Comparison of ENCODE assay signal across 1 cellular context in genomic region chr4:139689093-139689722, GRCh38.
TF ChIP-seq lines count a peak whose summit lies in the region.

No MANE protein-coding gene starts in this region.

TF ChIP-seq in HepG2, 621 proteins besides CTCF, POLR2A, EP300 and RAD21 (continued from another document and continues in another):
- TF ChIP-seq HMG20A (CRISPR knock-in tag; IDR thresholded peaks at IDR 0.05; ENCODE audit: borderline replicate concordance) (peak; percentile 85), PRDM4 (CRISPR knock-in tag; IDR thresholded peaks at IDR 0.05; ENCODE audit: borderline replicate concordance) (no peak), PITX1 (CRISPR knock-in tag; IDR thresholded peaks at IDR 0.05) (peak; percentile 92), ZNF512B (CRISPR knock-in tag; IDR thresholded peaks at IDR 0.05; ENCODE audit: borderline replicate concordance) (no peak), ATF7 (IDR thresholded peaks at IDR 0.05) (0 out of 2 replicates have a peak, but pooled peaks have one; percentile 6), ATF7 (CRISPR knock-in tag; IDR thresholded peaks at IDR 0.05) (peak; percentile 34; the same call in 1 of the 2 replicates), ZNF282 (IDR thresholded peaks at IDR 0.05; ENCODE audit: partially characterized antibody) (no peak), MATR3 (CRISPR knock-in tag; IDR thresholded peaks at IDR 0.05) (no peak), GPBP1L1 (CRISPR knock-in tag; IDR thresholded peaks at IDR 0.05) (no peak), MED13 (CRISPR knock-in tag; IDR thresholded peaks at IDR 0.05) (peak; percentile 79; the same call in 1 of the 2 replicates), ZNF710 (CRISPR knock-in tag; IDR thresholded peaks at IDR 0.05; ENCODE audit: borderline replicate concordance) (peak; percentile 88; the same call in 1 of the 2 replicates), SP140L (CRISPR knock-in tag; IDR thresholded peaks at IDR 0.05; ENCODE audit: borderline replicate concordance) (no peak; the same call in 1 of the 2 replicates), ZSCAN25 (CRISPR knock-in tag; IDR thresholded peaks at IDR 0.05) (0 out of 2 replicates have a peak, but pooled peaks have one; percentile 49), ZC3H13 (CRISPR knock-in tag; IDR thresholded peaks at IDR 0.05) (no peak), NRL (CRISPR knock-in tag; IDR thresholded peaks at IDR 0.05; ENCODE audit: borderline replicate concordance) (no peak), ZNF333 (CRISPR knock-in tag; IDR thresholded peaks at IDR 0.05; ENCODE audit: borderline replicate concordance) (no peak), ZFP1 (CRISPR knock-in tag; IDR thresholded peaks at IDR 0.05) (peak; percentile 75; the same call in 1 of the 2 replicates), HNF1A (IDR thresholded peaks at IDR 0.05; ENCODE audit: low read depth) (no peak), HNF1A (CRISPR knock-in tag; IDR thresholded peaks at IDR 0.05; ENCODE audit: borderline replicate concordance) (no peak; the same call in 1 of the 2 replicates), ZNF496 (CRISPR knock-in tag; IDR thresholded peaks at IDR 0.05; ENCODE audit: insufficient replicate concordance) (no peak), MXD3 (CRISPR knock-in tag; IDR thresholded peaks at IDR 0.05) (no peak), TBX3 (IDR thresholded peaks at IDR 0.05; ENCODE audit: borderline replicate concordance) (no peak), ETS1 (CRISPR knock-in tag; IDR thresholded peaks at IDR 0.05) (no peak), ZNF678 (CRISPR knock-in tag; IDR thresholded peaks at IDR 0.05) (no peak), MXD1 (CRISPR knock-in tag; IDR thresholded peaks at IDR 0.05) (no peak), ZNF580 (CRISPR knock-in tag; IDR thresholded peaks at IDR 0.05; ENCODE audit: borderline replicate concordance, low read depth) (peak; percentile 81; the same call in 1 of the 2 replicates), ZNF713 (CRISPR knock-in tag; IDR thresholded peaks at IDR 0.05) (no peak), PCBP2 (optimal IDR thresholded peaks at IDR 0.05; ENCODE audit: low read depth, low read length, poor library complexity, severe bottlenecking) (no peak), CERS6 (CRISPR knock-in tag; IDR thresholded peaks at IDR 0.05) (no peak), FOXK2 (IDR thresholded peaks at IDR 0.05) (peak; percentile 55; the same call in 1 of the 2 replicates), ZNF232 (CRISPR knock-in tag; IDR thresholded peaks at IDR 0.05; ENCODE audit: borderline replicate concordance) (peak; percentile 50; the same call in 1 of the 2 replicates), ZNF557 (CRISPR knock-in tag; IDR thresholded peaks at IDR 0.05) (0 out of 2 replicates have a peak, but pooled peaks have one; percentile 42), ZNF12 (CRISPR knock-in tag; IDR thresholded peaks at IDR 0.05) (no peak), NFAT5 (CRISPR knock-in tag; IDR thresholded peaks at IDR 0.05) (no peak), RORA (CRISPR knock-in tag; IDR thresholded peaks at IDR 0.05) (no peak)
